Comparison of ENCODE assay signal across 8 cellular contexts in the genomic region with DNA sequence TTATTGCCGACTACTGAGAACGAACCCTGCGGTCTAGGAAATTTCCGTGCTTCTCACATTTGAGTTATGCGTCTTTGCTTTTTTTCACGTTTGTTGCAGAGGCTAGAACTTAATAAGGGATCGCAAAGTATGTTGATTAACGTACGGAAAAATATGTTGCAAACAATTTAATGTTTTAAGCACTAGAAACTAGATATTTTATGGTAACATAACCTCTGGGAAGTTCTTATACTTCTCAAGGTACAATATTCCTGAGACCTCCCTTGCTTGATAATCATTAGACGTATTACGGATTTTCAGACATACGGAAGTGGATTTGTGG. TPM values are rescaled to one million over a fixed set of nuclear protein-coding genes. Genes with fewer than 3 reads are reported as not detected.
DNase-seq lines count a peak whose midpoint lies in the region; ATAC-seq and TF ChIP-seq lines count a peak whose summit lies in the region.

No MANE protein-coding gene starts in this region.

- TF ChIP-seq CTCF in dorsolateral prefrontal cortex (IDR thresholded peaks at IDR 0.05 in 54 of 56, conservative IDR thresholded peaks at IDR 0.05 in 2 of 56; ENCODE audit: low read depth in 1 of 56, partially characterized antibody in 56 of 56) = no peak

- H3K9me3 ChIP-seq in muscle layer of colon (ENCODE audit: low read length) (no peaks in the 10 kb centered on the region), aorta (ENCODE audit: control insufficient read depth, low read length) (no peaks in the 10 kb centered on the region)

- peak overlapping the region; percentile 82 for H3K27ac Mint-ChIP-seq in stimulated activated naive CD8-positive, alpha-beta T cell treated with anti-CD3 and anti-CD28 coated beads, Interleukin-15, Interleukin-2, amounts not matched to agents 100 ng/mL and 50 ng/mL, for 24 hours

- H3K9me3 Mint-ChIP-seq in stimulated activated naive CD8-positive, alpha-beta T cell treated with anti-CD3 and anti-CD28 coated beads, Interleukin-15, Interleukin-2, amounts not matched to agents 100 ng/mL and 50 ng/mL, for 24 hours = no peaks in the 10 kb centered on the region

- 16 to 20% methylated on average over 12 of the region's 12 CpGs for WGBS in aorta, 2 donors

- H3K4me3 Mint-ChIP-seq in stimulated activated naive CD8-positive, alpha-beta T cell treated with anti-CD3 and anti-CD28 coated beads, Interleukin-15, Interleukin-2, amounts not matched to agents 100 ng/mL and 50 ng/mL, for 24 hours = peak overlapping the region; percentile 84

- peak overlapping the region; percentile 37 for H3K9ac ChIP-seq in muscle layer of colon (ENCODE audit: low read length)

- H3K4me3 ChIP-seq in dorsolateral prefrontal cortex (peak overlapping the region; percentile 43 to 84 (median 70)), muscle layer of colon (ENCODE audit: low read depth in 1 of 2, low read length in 2 of 2) (peak overlapping the region; percentile 70 to 79), aorta (ENCODE audit: low read length in 2 of 2) (peak overlapping the region; percentile 61 to 95)

- no peak for ATAC-seq in stimulated activated naive CD8-positive, alpha-beta T cell treated with anti-CD3 and anti-CD28 coated beads, Interleukin-15, Interleukin-2, amounts not matched to agents 100 U/mL and 50 U/mL, for 24 hours
- no peak for ATAC-seq in aorta (ENCODE audit: low FRiP score)
- ATAC-seq in HG02642 (IDR thresholded peaks at IDR 0.05; ENCODE audit: poor library complexity, unreplicated experiment) = no peak
- ATAC-seq in HG03521 (IDR thresholded peaks at IDR 0.05; ENCODE audit: unreplicated experiment) = no peak

- peaks cover 34% of the 10 kb centered on the region for H3K27me3 Mint-ChIP-seq in stimulated activated naive CD8-positive, alpha-beta T cell treated with anti-CD3 and anti-CD28 coated beads, Interleukin-15, Interleukin-2, amounts not matched to agents 100 ng/mL and 50 ng/mL, for 24 hours

- intact Hi-C loops in dorsolateral prefrontal cortex (cut with DNase I) (no loop called here), aorta (cut with DNase I) (loop anchor here in 1 of 2 donors (5.0 kb wide), 1 partner anchor 851 kb away; no protein-coding TSS in a partner anchor)

- H3K27me3 ChIP-seq in dorsolateral prefrontal cortex (peaks cover 0 to 5% (median 0%) of the 10 kb centered on the region in 45 donors), muscle layer of colon (ENCODE audit: control insufficient read depth in 1 of 2, insufficient read depth in 2 of 2, low read length in 2 of 2) (no peaks in the 10 kb centered on the region), aorta (ENCODE audit: control insufficient read depth in 1 of 2, insufficient read depth in 2 of 2, low read length in 1 of 2) (no peaks in the 10 kb centered on the region)

- H3K36me3 ChIP-seq in muscle layer of colon (ENCODE audit: insufficient read depth, low read length) (no peaks in the 10 kb centered on the region), aorta (ENCODE audit: control insufficient read depth in 1 of 2, insufficient read depth in 2 of 2, low read length in 1 of 2) (no peaks in the 10 kb centered on the region)

- H3K4me1 ChIP-seq in muscle layer of colon (ENCODE audit: insufficient read depth, low read length) = peaks cover 34% of the 10 kb centered on the region
- peaks cover 0 to 2% of the 10 kb centered on the region in 2 donors for H3K4me1 ChIP-seq in aorta (ENCODE audit: control insufficient read depth in 1 of 2, insufficient read depth in 2 of 2, low read length in 2 of 2)

- DNase-seq in stimulated activated naive CD8-positive, alpha-beta T cell treated with anti-CD3 and anti-CD28 coated beads, Interleukin-15, Interleukin-2, amounts not matched to agents 100 U/mL and 50 U/mL, for 24 hours = no peak
- DNase-seq in dorsolateral prefrontal cortex = no peak
- DNase-seq in aorta = no peak
- no peak for DNase-seq in mesenteric fat pad (ENCODE audit: low spot score)

- H3K27ac ChIP-seq in dorsolateral prefrontal cortex = peak overlapping the region in 25 of 59 donors; percentile 21 to 89 (median 80)
- peak overlapping the region; percentile 88 for H3K27ac ChIP-seq in muscle layer of colon (ENCODE audit: low read depth, low read length)
- peak overlapping the region; percentile 72 to 85 for H3K27ac ChIP-seq in aorta (ENCODE audit: low read depth in 1 of 2, low read length in 2 of 2)

- H3K4me1 Mint-ChIP-seq in stimulated activated naive CD8-positive, alpha-beta T cell treated with anti-CD3 and anti-CD28 coated beads, Interleukin-15, Interleukin-2, amounts not matched to agents 100 ng/mL and 50 ng/mL, for 24 hours (ENCODE audit: low read depth) = peaks cover 31% of the 10 kb centered on the region

- H3K36me3 Mint-ChIP-seq in stimulated activated naive CD8-positive, alpha-beta T cell treated with anti-CD3 and anti-CD28 coated beads, Interleukin-15, Interleukin-2, amounts not matched to agents 100 ng/mL and 50 ng/mL, for 24 hours (ENCODE audit: low read depth) = no peaks in the 10 kb centered on the region

RNA-seq across cellular contexts. Expression of gene PRDM5, which starts 0.6 kb away (rescaled TPM):
- total RNA-seq in dorsolateral prefrontal cortex = 10 to 100 TPM in 106 of 120 experiments, 1 to 10 TPM in 14; 8.4 to 22.5 (median 12.7) TPM
- 10 to 100 TPM; 14.0 to 26.0 TPM for total RNA-seq in aorta
- polyA plus RNA-seq in aorta = 1 to 10 TPM; 4.4 to 4.6 TPM
- total RNA-seq in mesenteric fat pad = 9.6 TPM
